Comparison of ENCODE assay signal across 9 cellular contexts in genomic region chr1:174217787-174218574, GRCh38. TPM values are rescaled to one million over a fixed set of nuclear protein-coding genes. Genes with fewer than 3 reads are reported as not detected.
DNase-seq lines count a peak whose midpoint lies in the region; ATAC-seq and TF ChIP-seq lines count a peak whose summit lies in the region.
"Had no signal": no experiment of that assay in that cellular context is flagged by ENCODE, and none has a peak within 500 bp of the region (broad histone marks: within the 10 kb centered on the region; RNA-seq: fewer than 3 reads in every experiment).

No MANE protein-coding gene starts in this region.

- POLR2A ChIA-PET in HEK293 (lab: Yijun Ruan, JAX), result interaction anchor here (1.0 to 1.2 kb wide), 2 partner anchors 196 to 350 kb away, joined by 3 to 4 read pairs; partner anchors contain the start of genes GAS5, RC3H1 and ZBTB37
- POLR2A ChIA-PET in activated CD4-positive, alpha-beta memory T cell treated with anti-CD3 and anti-CD28 coated beads for 36 hours (lab: Charles Lee), result no interaction called here

- H3K4me3 Mint-ChIP-seq in activated CD4-positive, alpha-beta memory T cell treated with anti-CD3 and anti-CD28 coated beads for 36 hours, result no peak overlapping the region
- H3K4me3 Mint-ChIP-seq: activated naive CD4-positive, alpha-beta T cell treated with anti-CD3 and anti-CD28 coated beads, Interleukin-2, amount 50 U/mL, for 24 hours had no signal

- H3K9me3 ChIP-seq in HEK293 (ENCODE audit: control insufficient read depth, insufficient read depth, low read depth, low read length) (no peaks in the 10 kb centered on the region), lower lobe of right lung (peaks cover 3% of the 10 kb centered on the region)

- ATAC-seq in lower lobe of right lung (peak in 1 of 2 donors; percentile 61), GM19463 (IDR thresholded peaks at IDR 0.05; ENCODE audit: unreplicated experiment) (no peak)

- TF ChIP-seq CTCF in HEK293 (tag by site-specific recombination; IDR thresholded peaks at IDR 0.05) (no peak; the same call in 1 of the 2 replicates), lower lobe of right lung (IDR thresholded peaks at IDR 0.05) (peak; percentile 75)

- no peak overlapping the region for H3K27ac Mint-ChIP-seq in activated CD4-positive, alpha-beta memory T cell treated with anti-CD3 and anti-CD28 coated beads for 36 hours
- H3K27ac Mint-ChIP-seq: activated naive CD4-positive, alpha-beta T cell treated with anti-CD3 and anti-CD28 coated beads, Interleukin-2, amount 50 U/mL, for 24 hours had no signal

- H3K4me3 ChIP-seq in HEK293 (ENCODE audit: low read depth, low read length) (no peak overlapping the region), lower lobe of right lung (no peak overlapping the region)

- DNase-seq in NCI-H1105 treated with DMSO at 0.1 percent for 48 hours (lab: John Stamatoyannopoulos, UW) (peak; percentile 17), NCI-H1105 (lab: John Stamatoyannopoulos, UW) (no peak), NCI-H526 treated with DMSO at 0.1 percent for 48 hours (lab: John Stamatoyannopoulos, UW) (peak; percentile 53), cerebellar cortex (ENCODE audit: low spot score) (peak; percentile 78), lower lobe of right lung (no peak)
- DNase-seq in activated CD4-positive, alpha-beta memory T cell treated with anti-CD3 and anti-CD28 coated beads for 36 hours, result no peak

- H3K4me1 ChIP-seq in HEK293 (ENCODE audit: control insufficient read depth, insufficient read depth, low read length) (peaks cover 3% of the 10 kb centered on the region; the same call in 1 of the 2 replicates), lower lobe of right lung (no peaks in the 10 kb centered on the region)

- H3K36me3 ChIP-seq in HEK293 (ENCODE audit: control insufficient read depth in 2 of 2, insufficient read depth in 1 of 2, low read length in 2 of 2) (peaks cover 0 to 17% of the 10 kb centered on the region in 2 experiments; a peak in 2 of 3 replicates), lower lobe of right lung (peaks cover 8% of the 10 kb centered on the region)

- CTCF ChIA-PET in HEK293 (lab: Yijun Ruan, JAX), result interaction anchor here (0.6 to 1.6 kb wide), 23 partner anchors 9 to 965 kb away, joined by 3 to 7 read pairs (median 3); partner anchors contain the start of gene RC3H1
- CTCF ChIA-PET in activated CD4-positive, alpha-beta memory T cell treated with anti-CD3 and anti-CD28 coated beads for 36 hours (lab: Charles Lee), result interaction anchor here (0.6 to 2.7 kb wide), 34 partner anchors 9 to 1475 kb away, joined by 3 to 28 read pairs (median 4); no protein-coding TSS in a partner anchor

- no peak overlapping the region for H3K27ac ChIP-seq in HEK293 (ENCODE audit: extremely low read depth, low read depth, low read length)
- no peak overlapping the region for H3K27ac ChIP-seq in lower lobe of right lung

- H3K9me3 Mint-ChIP-seq in activated CD4-positive, alpha-beta memory T cell treated with anti-CD3 and anti-CD28 coated beads for 36 hours, result peaks cover 5% of the 10 kb centered on the region
- H3K9me3 Mint-ChIP-seq: activated naive CD4-positive, alpha-beta T cell treated with anti-CD3 and anti-CD28 coated beads, Interleukin-2, amount 50 U/mL, for 24 hours had no signal

- peaks cover 11% of the 10 kb centered on the region for H3K4me1 Mint-ChIP-seq in activated CD4-positive, alpha-beta memory T cell treated with anti-CD3 and anti-CD28 coated beads for 36 hours (ENCODE audit: low read depth)
- H3K4me1 Mint-ChIP-seq: activated naive CD4-positive, alpha-beta T cell treated with anti-CD3 and anti-CD28 coated beads, Interleukin-2, amount 50 U/mL, for 24 hours had no signal

- intact Hi-C loops in lower lobe of right lung (cut with DNase I), result no loop called here
- intact Hi-C loops in activated CD4-positive, alpha-beta memory T cell treated with anti-CD3 and anti-CD28 coated beads for 36 hours (cut with micrococcal nuclease), result loop anchor here (1.0 to 5.0 kb wide), 3 partner anchors 61 to 798 kb away; no protein-coding TSS in a partner anchor

- no peaks in the 10 kb centered on the region for H3K27me3 Mint-ChIP-seq in activated CD4-positive, alpha-beta memory T cell treated with anti-CD3 and anti-CD28 coated beads for 36 hours
- H3K27me3 Mint-ChIP-seq: activated naive CD4-positive, alpha-beta T cell treated with anti-CD3 and anti-CD28 coated beads, Interleukin-2, amount 50 U/mL, for 24 hours had no signal

- H3K27me3 ChIP-seq in lower lobe of right lung (ENCODE audit: low read depth), result no peaks in the 10 kb centered on the region

- H3K36me3 Mint-ChIP-seq in activated CD4-positive, alpha-beta memory T cell treated with anti-CD3 and anti-CD28 coated beads for 36 hours, result peaks cover 19% of the 10 kb centered on the region

TF ChIP-seq in HEK293, 187 proteins besides CTCF, POLR2A, EP300 and RAD21:
- TF ChIP-seq ZNF391 (tag by site-specific recombination; IDR thresholded peaks at IDR 0.05; ENCODE audit: borderline replicate concordance, low read depth) (no peak), ZNF654 (tag by site-specific recombination; IDR thresholded peaks at IDR 0.05; ENCODE audit: low read depth) (peak; percentile 86)

RNA-seq across cellular contexts. Expression of gene RABGAP1L, which starts 58.7 kb away (rescaled TPM):
- total RNA-seq in lower lobe of right lung, result 83.9 TPM
- total RNA-seq in activated CD4-positive, alpha-beta memory T cell treated with anti-CD3 and anti-CD28 coated beads for 36 hours, result 10 to 100 TPM; 30.5 to 30.9 TPM

Comparison
In these comparisons a context has a peak if more than half of its experiments do, and no peak if none do; other contexts are left out.
1. DNase-seq: peak in NCI-H1105 treated with DMSO at 0.1 percent for 48 hours (single experiment), NCI-H526 treated with DMSO at 0.1 percent for 48 hours (single experiment) and cerebellar cortex (single experiment); none in NCI-H1105 (single experiment), lower lobe of right lung (single experiment) and activated CD4-positive, alpha-beta memory T cell treated with anti-CD3 and anti-CD28 coated beads for 36 hours (single experiment).